ENCODE assay signal across 1 cellular context in genomic region chr22:31629741-31630184, GRCh38.
A peak's percentile ranks its signal among the peaks of the same experiment; 100 is the strongest.
TF ChIP-seq lines count a peak whose summit lies in the region.

No MANE protein-coding gene starts in this region.

TF ChIP-seq in K562, 482 proteins besides CTCF, POLR2A, EP300 and RAD21 (continued from another document):
- no peak for TF ChIP-seq ZBTB40 (IDR thresholded peaks at IDR 0.05)
- no peak for TF ChIP-seq ZBTB40 (CRISPR knock-in tag; IDR thresholded peaks at IDR 0.05)
- TF ChIP-seq ZNF766 (CRISPR knock-in tag; conservative IDR thresholded peaks at IDR 0.05), result no peak
- no peak for TF ChIP-seq KHSRP (IDR thresholded peaks at IDR 0.05)
- TF ChIP-seq ZNF224 (CRISPR knock-in tag; IDR thresholded peaks at IDR 0.05), result no peak
- 0 out of 4 replicates have a peak, but pooled peaks of 1 of the 2 experiments have one; percentile 10 for TF ChIP-seq SIN3A (IDR thresholded peaks at IDR 0.05; ENCODE audit: borderline replicate concordance in 2 of 2, control insufficient read depth in 1 of 2, low read depth in 2 of 2, low read length in 2 of 2)
- no peak for TF ChIP-seq SMAD4 (CRISPR knock-in tag; conservative IDR thresholded peaks at IDR 0.05)
- no peak for TF ChIP-seq ZNF253 (CRISPR knock-in tag; conservative IDR thresholded peaks at IDR 0.05)
TF ChIP-seq in K562: peak in this region for 2.
